In genomic region chr5:134138416-134139376, GRCh38 we compare ENCODE assay signal across 8 cellular contexts. TPM values are rescaled to one million over a fixed set of nuclear protein-coding genes. Genes with fewer than 3 reads are reported as not detected.
DNase-seq lines count a peak whose midpoint lies in the region; ATAC-seq and TF ChIP-seq lines count a peak whose summit lies in the region.

No MANE protein-coding gene starts in this region.

- in situ Hi-C loops in brain microvascular endothelial cell (cut with HindIII; ENCODE audit: low pct_ligation_motif_present, low sequenced_read_pairs): loop anchor here (25.0 kb wide), 1 partner anchor 101 kb away; no protein-coding TSS in a partner anchor

- ATAC-seq in Right ventricle myocardium inferior (no peak), HG03159 (IDR thresholded peaks at IDR 0.05; ENCODE audit: unreplicated experiment) (peak; percentile 56), left cardiac atrium (no peak)

- 90% methylated on average over 2 of the region's 3 CpGs; no CpG with 5 or more reads in 1 of the 2 donors for WGBS in testis, 2 donors

- no peaks in the 10 kb centered on the region for H3K4me1 ChIP-seq in testis

- H3K27ac ChIP-seq in testis (no peak overlapping the region), brain microvascular endothelial cell (no peak overlapping the region)

- peak; percentile 35 for DNase-seq in cardiac septum (ENCODE audit: low spot score)
- DNase-seq in Right ventricle myocardium inferior (ENCODE audit: missing footprints): no peak
- DNase-seq in activated CD8-positive, alpha-beta memory T cell treated with anti-CD3 and anti-CD28 coated beads for 24 hours: peak; percentile 87
- peak; percentile 14 for DNase-seq in left cardiac atrium
- peak; percentile 6 for DNase-seq in testis
- no peak for DNase-seq in brain microvascular endothelial cell
- DNase-seq in NCI-H1092 (lab: John Stamatoyannopoulos, UW): no peak

- TF ChIP-seq POLR2A in testis (IDR thresholded peaks at IDR 0.05): no peak

- intact Hi-C loops in cardiac septum (cut with DNase I) (no loop called here), Right ventricle myocardium inferior (cut with DNase I) (no loop called here), left cardiac atrium (cut with DNase I) (no loop called here), testis (cut with DNase I; ENCODE audit: low total_unique reads) (loop anchor here (10.0 kb wide), 1 partner anchor 94 kb away; no protein-coding TSS in a partner anchor)

- TF ChIP-seq CTCF in testis (IDR thresholded peaks at IDR 0.05) (no peak), brain microvascular endothelial cell (IDR thresholded peaks at IDR 0.05; ENCODE audit: low read depth, low read length, missing control alignments) (no peak)

- H3K27me3 ChIP-seq in testis (no peaks in the 10 kb centered on the region), brain microvascular endothelial cell (replicated peaks) (no peaks in the 10 kb centered on the region)

- no peaks in the 10 kb centered on the region for H3K9me3 ChIP-seq in testis

- no peak overlapping the region for H3K4me3 ChIP-seq in testis
- H3K4me3 ChIP-seq in brain microvascular endothelial cell (ENCODE audit: low read depth, low read length): no peak overlapping the region

- H3K36me3 ChIP-seq in testis (ENCODE audit: low read depth, missing control alignments): no peaks in the 10 kb centered on the region
- peaks cover 39% of the 10 kb centered on the region for H3K36me3 ChIP-seq in brain microvascular endothelial cell (replicated peaks)

RNA-seq across cellular contexts. Expression of gene TCF7, which starts 24.2 kb away (rescaled TPM):
- 2.2 TPM for total RNA-seq in cardiac septum
- 2.8 TPM for total RNA-seq in Right ventricle myocardium inferior
- total RNA-seq in left cardiac atrium: 1 to 10 TPM; 2.4 to 3.3 TPM
- 10 to 100 TPM; 15.2 to 16.1 TPM for total RNA-seq in testis
- 9.9 TPM for polyA plus RNA-seq in testis (ENCODE audit: insufficient read depth, low read depth, low replicate concordance)

RNA-seq across cellular contexts. Expression of gene SKP1, which starts 38.1 kb away (rescaled TPM):
- total RNA-seq in cardiac septum: 494 TPM
- 458 TPM for total RNA-seq in Right ventricle myocardium inferior
- total RNA-seq in left cardiac atrium: 100 to 1,000 TPM; 391 to 436 TPM
- total RNA-seq in testis: 100 to 1,000 TPM; 336 to 459 TPM
- 919 TPM for polyA plus RNA-seq in testis (ENCODE audit: insufficient read depth, low read depth, low replicate concordance)

Comparison
In these comparisons a context has a peak if more than half of its experiments do, and no peak if none do; other contexts are left out.
1. DNase-seq: peak in cardiac septum (single experiment), activated CD8-positive, alpha-beta memory T cell treated with anti-CD3 and anti-CD28 coated beads for 24 hours (single experiment), left cardiac atrium (single experiment) and testis (single experiment); none in Right ventricle myocardium inferior (single experiment), brain microvascular endothelial cell (single experiment) and NCI-H1092 (single experiment).